In genomic region chr1:48047116-48047515, GRCh38 we compare ENCODE assay signal across 33 cellular contexts. TPM values are rescaled to one million over a fixed set of nuclear protein-coding genes. Genes with fewer than 3 reads are reported as not detected.
A peak's percentile ranks its signal among the peaks of the same experiment; 100 is the strongest.
DNase-seq lines count a peak whose midpoint lies in the region; ATAC-seq, FAIRE-seq and TF ChIP-seq lines count a peak whose summit lies in the region.
"Had no signal": no experiment of that assay in that cellular context is flagged by ENCODE, and none has a peak within 500 bp of the region (broad histone marks: within the 10 kb centered on the region; RNA-seq: fewer than 3 reads in every experiment).

No MANE protein-coding gene starts in this region.

- H3K4me1 ChIP-seq in right atrium auricular region (peaks cover 0 to 67% of the 10 kb centered on the region in 2 donors), heart right ventricle (peaks cover 0 to 28% (median 4%) of the 10 kb centered on the region in 9 donors), astrocyte (ENCODE audit: insufficient read depth, low read length) (peaks cover 29% of the 10 kb centered on the region), aorta (ENCODE audit: control insufficient read depth in 1 of 2, insufficient read depth in 2 of 2, low read length in 2 of 2) (peaks cover under 1 to 7% of the 10 kb centered on the region in 2 donors)
- H3K4me1 ChIP-seq: A549, BE2C, HAP-1, uterus had no signal

- no peak for DNase-seq in right atrium auricular region (ENCODE audit: low spot score)
- DNase-seq in heart right ventricle, result no peak
- peak; percentile 23 for DNase-seq in astrocyte (ENCODE audit: low read depth)
- DNase-seq in kidney tubule cell (ENCODE audit: low spot score), result peak; percentile 81
- no peak for DNase-seq in aorta
- DNase-seq in T-helper 2 cell treated with Interferon-gamma antibody and Interleukin-4, amounts not matched to agents 5 μg/mL and 100 μg/mL, for 36 hours (ENCODE audit: low spot score), result no peak
- no peak for DNase-seq in activated CD8-positive, alpha-beta memory T cell treated with anti-CD3 and anti-CD28 coated beads, Interleukin-2, amount 10 ng/mL, durations not matched to agents 7 days and 5 days
- DNase-seq: activated CD4-positive, alpha-beta memory T cell treated with anti-CD3 and anti-CD28 coated beads, Interleukin-2, amount 10 ng/mL, durations not matched to agents 7 days and 5 days; activated effector memory CD4-positive, alpha-beta T cell treated with anti-CD3 and anti-CD28 coated beads, Interleukin-2, amount 50 U/mL, for 16 hours; activated naive CD8-positive, alpha-beta T cell treated with anti-CD3 and anti-CD28 coated beads, Interleukin-2, amount 10 ng/mL, durations not matched to agents 7 days and 5 days; BE2C; COR-L47; DND-41; IMR-90; naive B cell; NCI-H2081; OCI-M1; SIG-M5; stimulated activated CD4-positive, alpha-beta T cell treated with anti-CD3 and anti-CD28 coated beads, Interleukin-12 subunit alpha, Interleukin-12 subunit beta, amount 100 ng/mL, for 4 hours; stimulated activated CD4-positive, alpha-beta T cell treated with anti-CD3 and anti-CD28 coated beads, Interleukin-4, amount 100 ng/mL, for 24 hours; stimulated activated naive B cell treated with anti-CD40 and anti-IgM and Interleukin-4, amounts not matched to agents 10 μg/mL and 1 μg/mL and 100 μg/mL, for 72 hours; T-cell; uterus had no signal

- H3K27ac Mint-ChIP-seq in astrocyte (ENCODE audit: unreplicated experiment), result peak overlapping the region; percentile 73
- H3K27ac Mint-ChIP-seq in T-helper 2 cell treated with Interferon-gamma antibody and Interleukin-4, amounts not matched to agents 5 μg/mL and 100 μg/mL, for 36 hours, result no peak overlapping the region
- no peak overlapping the region for H3K27ac Mint-ChIP-seq in activated CD8-positive, alpha-beta memory T cell treated with anti-CD3 and anti-CD28 coated beads, Interleukin-2, amount 10 ng/mL, durations not matched to agents 7 days and 5 days
- H3K27ac Mint-ChIP-seq: activated CD4-positive, alpha-beta memory T cell treated with anti-CD3 and anti-CD28 coated beads, Interleukin-2, amount 10 ng/mL, durations not matched to agents 7 days and 5 days; activated naive CD8-positive, alpha-beta T cell treated with anti-CD3 and anti-CD28 coated beads, Interleukin-2, amount 10 ng/mL, durations not matched to agents 7 days and 5 days; memory B cell; naive B cell; stimulated activated naive B cell treated with anti-CD40 and anti-IgM and Interleukin-4, amounts not matched to agents 10 μg/mL and 1 μg/mL and 100 μg/mL, for 72 hours; T-cell had no signal

- ATAC-seq in heart right ventricle, result no peak
- ATAC-seq in aorta (ENCODE audit: low FRiP score), result no peak
- ATAC-seq in HG02571 (IDR thresholded peaks at IDR 0.05; ENCODE audit: unreplicated experiment), result no peak
- ATAC-seq in activated CD8-positive, alpha-beta memory T cell treated with anti-CD3 and anti-CD28 coated beads, Interleukin-2, amount 10 ng/mL, durations not matched to agents 7 days and 5 days, result no peak
- ATAC-seq: activated CD4-positive, CD25-positive, alpha-beta regulatory T cell treated with anti-CD3 and anti-CD28 coated beads, Interleukin-2, amount 50 U/mL, for 24 hours; esophagus mucosa; GM12878; stimulated activated naive B cell treated with anti-CD40 and anti-IgM and Interleukin-4, amounts not matched to agents 10 μg/mL and 1 μg/mL and 100 μg/mL, for 72 hours; T-cell had no signal

- H3K9me3 ChIP-seq in right atrium auricular region, result no peaks in the 10 kb centered on the region
- H3K9me3 ChIP-seq in heart right ventricle, result no peaks in the 10 kb centered on the region
- H3K9me3 ChIP-seq in astrocyte (ENCODE audit: insufficient read depth, low read depth, low read length), result no peaks in the 10 kb centered on the region
- H3K9me3 ChIP-seq in aorta (ENCODE audit: control insufficient read depth, low read length), result no peaks in the 10 kb centered on the region
- H3K9me3 ChIP-seq: A549, BE2C, HAP-1, suprapubic skin, uterus had no signal

- no peaks in the 10 kb centered on the region for H3K79me2 ChIP-seq in astrocyte (ENCODE audit: insufficient read depth, low read length)

- no peaks in the 10 kb centered on the region for H4K20me1 ChIP-seq in astrocyte (ENCODE audit: insufficient read depth, low read length)

- no peaks in the 10 kb centered on the region for H3K36me3 Mint-ChIP-seq in astrocyte (ENCODE audit: low read depth, unreplicated experiment)
- no peaks in the 10 kb centered on the region for H3K36me3 Mint-ChIP-seq in T-helper 2 cell treated with Interferon-gamma antibody and Interleukin-4, amounts not matched to agents 5 μg/mL and 100 μg/mL, for 36 hours (ENCODE audit: low read depth)
- H3K36me3 Mint-ChIP-seq in activated CD8-positive, alpha-beta memory T cell treated with anti-CD3 and anti-CD28 coated beads, Interleukin-2, amount 10 ng/mL, durations not matched to agents 7 days and 5 days, result no peaks in the 10 kb centered on the region
- H3K36me3 Mint-ChIP-seq: activated naive CD8-positive, alpha-beta T cell treated with anti-CD3 and anti-CD28 coated beads, Interleukin-2, amount 10 ng/mL, durations not matched to agents 7 days and 5 days; memory B cell; naive B cell; stimulated activated naive B cell treated with anti-CD40 and anti-IgM and Interleukin-4, amounts not matched to agents 10 μg/mL and 1 μg/mL and 100 μg/mL, for 72 hours; T-cell had no signal

- peaks cover 50% of the 10 kb centered on the region for H3K4me1 Mint-ChIP-seq in astrocyte (ENCODE audit: low read depth, unreplicated experiment)
- peaks cover 3% of the 10 kb centered on the region for H3K4me1 Mint-ChIP-seq in T-helper 2 cell treated with Interferon-gamma antibody and Interleukin-4, amounts not matched to agents 5 μg/mL and 100 μg/mL, for 36 hours (ENCODE audit: low read depth)
- H3K4me1 Mint-ChIP-seq in activated CD8-positive, alpha-beta memory T cell treated with anti-CD3 and anti-CD28 coated beads, Interleukin-2, amount 10 ng/mL, durations not matched to agents 7 days and 5 days, result peaks cover 3% of the 10 kb centered on the region
- H3K4me1 Mint-ChIP-seq: memory B cell; naive B cell; stimulated activated naive B cell treated with anti-CD40 and anti-IgM and Interleukin-4, amounts not matched to agents 10 μg/mL and 1 μg/mL and 100 μg/mL, for 72 hours; T-cell had no signal

- intact Hi-C loops in heart right ventricle (cut with DNase I), result no loop called here
- intact Hi-C loops in aorta (cut with DNase I), result loop anchor here in 1 of 2 donors (2.0 kb wide), 1 partner anchor 24 kb away; no protein-coding TSS in a partner anchor

- H3K4me3 Mint-ChIP-seq in astrocyte (ENCODE audit: unreplicated experiment), result peak overlapping the region; percentile 20
- no peak overlapping the region for H3K4me3 Mint-ChIP-seq in T-helper 2 cell treated with Interferon-gamma antibody and Interleukin-4, amounts not matched to agents 5 μg/mL and 100 μg/mL, for 36 hours
- no peak overlapping the region for H3K4me3 Mint-ChIP-seq in activated CD8-positive, alpha-beta memory T cell treated with anti-CD3 and anti-CD28 coated beads, Interleukin-2, amount 10 ng/mL, durations not matched to agents 7 days and 5 days
- H3K4me3 Mint-ChIP-seq: activated CD4-positive, alpha-beta memory T cell treated with anti-CD3 and anti-CD28 coated beads, Interleukin-2, amount 10 ng/mL, durations not matched to agents 7 days and 5 days; activated naive CD8-positive, alpha-beta T cell treated with anti-CD3 and anti-CD28 coated beads, Interleukin-2, amount 10 ng/mL, durations not matched to agents 7 days and 5 days; memory B cell; naive B cell; stimulated activated naive B cell treated with anti-CD40 and anti-IgM and Interleukin-4, amounts not matched to agents 10 μg/mL and 1 μg/mL and 100 μg/mL, for 72 hours; T-cell had no signal

- TF ChIP-seq CTCF in right atrium auricular region (IDR thresholded peaks at IDR 0.05), result no peak
- no peak for TF ChIP-seq CTCF in heart right ventricle (IDR thresholded peaks at IDR 0.05)
- TF ChIP-seq CTCF in astrocyte (IDR thresholded peaks at IDR 0.05; ENCODE audit: insufficient read depth, low read depth, low read length), result no peak

- peaks cover 3% of the 10 kb centered on the region for H3K9me3 Mint-ChIP-seq in astrocyte (ENCODE audit: unreplicated experiment)
- H3K9me3 Mint-ChIP-seq in T-helper 2 cell treated with Interferon-gamma antibody and Interleukin-4, amounts not matched to agents 5 μg/mL and 100 μg/mL, for 36 hours, result no peaks in the 10 kb centered on the region
- no peaks in the 10 kb centered on the region for H3K9me3 Mint-ChIP-seq in activated CD8-positive, alpha-beta memory T cell treated with anti-CD3 and anti-CD28 coated beads, Interleukin-2, amount 10 ng/mL, durations not matched to agents 7 days and 5 days (ENCODE audit: low read depth)
- H3K9me3 Mint-ChIP-seq: activated CD4-positive, alpha-beta memory T cell treated with anti-CD3 and anti-CD28 coated beads, Interleukin-2, amount 10 ng/mL, durations not matched to agents 7 days and 5 days; activated naive CD8-positive, alpha-beta T cell treated with anti-CD3 and anti-CD28 coated beads, Interleukin-2, amount 10 ng/mL, durations not matched to agents 7 days and 5 days; stimulated activated naive B cell treated with anti-CD40 and anti-IgM and Interleukin-4, amounts not matched to agents 10 μg/mL and 1 μg/mL and 100 μg/mL, for 72 hours; T-cell had no signal

- no peak overlapping the region for H3K4me3 ChIP-seq in right atrium auricular region
- H3K4me3 ChIP-seq in heart right ventricle, result no peak overlapping the region
- H3K4me3 ChIP-seq in astrocyte (ENCODE audit: insufficient read depth, low read depth, low read length), result no peak overlapping the region
- H3K4me3 ChIP-seq in aorta (ENCODE audit: low read length in 2 of 2), result no peak overlapping the region
- H3K4me3 ChIP-seq: A549, GM12878, HAP-1, suprapubic skin, uterus had no signal

- H3K27ac ChIP-seq in right atrium auricular region (peak overlapping the region; percentile 52 to 80), heart right ventricle (no peak overlapping the region), astrocyte (ENCODE audit: low read depth, low read length) (peak overlapping the region; percentile 68), aorta (ENCODE audit: low read depth in 1 of 2, low read length in 2 of 2) (peak overlapping the region; percentile 91 to 94)
- H3K27ac ChIP-seq: suprapubic skin, uterus had no signal

- 64 to 77% methylated on average over 4 of the region's 4 CpGs for WGBS in heart right ventricle, 2 donors
- 17 to 20% methylated on average over 4 of the region's 4 CpGs for WGBS in aorta, 2 donors

- H3K36me3 ChIP-seq in right atrium auricular region (no peaks in the 10 kb centered on the region), heart right ventricle (no peaks in the 10 kb centered on the region), astrocyte (ENCODE audit: insufficient read depth, low read length) (no peaks in the 10 kb centered on the region), aorta (ENCODE audit: control insufficient read depth in 1 of 2, insufficient read depth in 2 of 2, low read length in 1 of 2) (no peaks in the 10 kb centered on the region)
- H3K36me3 ChIP-seq: BE2C, HAP-1, suprapubic skin, uterus had no signal

- H3K9ac ChIP-seq in astrocyte (ENCODE audit: low read length), result peak overlapping the region; percentile 9

- peak; percentile 90 for FAIRE-seq in astrocyte (lab: Jason Lieb, UNC)
- FAIRE-seq: A549, colon, GM12878, TTC549 had no signal

- no peaks in the 10 kb centered on the region for H3K27me3 ChIP-seq in right atrium auricular region
- H3K27me3 ChIP-seq in heart right ventricle, result peaks cover 0 to 3% (median 0%) of the 10 kb centered on the region in 7 donors
- H3K27me3 ChIP-seq in astrocyte (ENCODE audit: insufficient read depth, low read length), result no peaks in the 10 kb centered on the region
- H3K27me3 ChIP-seq in aorta (ENCODE audit: control insufficient read depth in 1 of 2, insufficient read depth in 2 of 2, low read length in 1 of 2), result no peaks in the 10 kb centered on the region
- H3K27me3 ChIP-seq: BE2C, suprapubic skin, uterus had no signal

- CTCF ChIA-PET in activated CD8-positive, alpha-beta memory T cell treated with anti-CD3 and anti-CD28 coated beads, Interleukin-2, amount 10 ng/mL, durations not matched to agents 7 days and 5 days (lab: Charles Lee), result no interaction called here

- H2AFZ ChIP-seq in astrocyte (ENCODE audit: low read depth, low read length), result no peak overlapping the region

- H3K27me3 Mint-ChIP-seq in astrocyte (ENCODE audit: low read depth, unreplicated experiment), result peaks cover 3% of the 10 kb centered on the region
- no peaks in the 10 kb centered on the region for H3K27me3 Mint-ChIP-seq in T-helper 2 cell treated with Interferon-gamma antibody and Interleukin-4, amounts not matched to agents 5 μg/mL and 100 μg/mL, for 36 hours (ENCODE audit: low read depth)
- peaks cover 3% of the 10 kb centered on the region for H3K27me3 Mint-ChIP-seq in activated CD8-positive, alpha-beta memory T cell treated with anti-CD3 and anti-CD28 coated beads, Interleukin-2, amount 10 ng/mL, durations not matched to agents 7 days and 5 days
- H3K27me3 Mint-ChIP-seq: activated CD4-positive, alpha-beta memory T cell treated with anti-CD3 and anti-CD28 coated beads, Interleukin-2, amount 10 ng/mL, durations not matched to agents 7 days and 5 days had no signal

- peak overlapping the region; percentile 59 for H3K4me2 ChIP-seq in astrocyte (ENCODE audit: low read length)
- H3K4me2 ChIP-seq: A549 had no signal

RNA-seq across cellular contexts. Expression of gene TRABD2B, which starts 49.9 kb away (rescaled TPM):
- 1 to 10 TPM; 3.1 to 8.1 TPM for total RNA-seq in right atrium auricular region
- 1 to 10 TPM in 1 of 10 donors, under 1 TPM in 9; 0.21 to 1.1 (median 0.53) TPM for total RNA-seq in heart right ventricle
- polyA plus RNA-seq in heart right ventricle, result under 1 TPM; 0.44 to 0.83 TPM
- 0.89 and 1.8 TPM in 2 replicates for total RNA-seq in astrocyte
- 10 to 100 TPM; 10.6 to 13.3 TPM for total RNA-seq in aorta
- polyA plus RNA-seq in aorta, result 1 to 10 TPM; 6.0 to 6.5 TPM
- not detected for total RNA-seq in activated CD8-positive, alpha-beta memory T cell treated with anti-CD3 and anti-CD28 coated beads, Interleukin-2, amount 10 ng/mL, durations not matched to agents 7 days and 5 days
- total RNA-seq: activated CD4-positive, alpha-beta memory T cell treated with anti-CD3 and anti-CD28 coated beads, Interleukin-2, amount 10 ng/mL, durations not matched to agents 7 days and 5 days; activated naive CD8-positive, alpha-beta T cell treated with anti-CD3 and anti-CD28 coated beads, Interleukin-2, amount 10 ng/mL, durations not matched to agents 7 days and 5 days; GM12878; IMR-90; T-cell had no signal
- polyA plus RNA-seq: GM12878, IMR-90 had no signal

Comparison
In these comparisons a context has a peak if more than half of its experiments do, and no peak if none do; other contexts are left out.
1. H3K27ac ChIP-seq: peak in right atrium auricular region (2 of 2), astrocyte (single experiment) and aorta (2 of 2); none in heart right ventricle (0 of 10).
2. DNase-seq: peak in astrocyte (single experiment) and kidney tubule cell (single experiment); none in right atrium auricular region (single experiment), heart right ventricle (0 of 2), aorta (0 of 2), T-helper 2 cell treated with Interferon-gamma antibody and Interleukin-4, amounts not matched to agents 5 μg/mL and 100 μg/mL, for 36 hours (single experiment) and activated CD8-positive, alpha-beta memory T cell treated with anti-CD3 and anti-CD28 coated beads, Interleukin-2, amount 10 ng/mL, durations not matched to agents 7 days and 5 days (single experiment).